1 cellular context compared by ENCODE assay signal in genomic region chr6:141464490-141464889, GRCh38.
TF ChIP-seq lines count a peak whose summit lies in the region.

No MANE protein-coding gene starts in this region.

TF ChIP-seq in WTC11, 78 proteins besides CTCF, POLR2A, EP300 and RAD21 (continued from another document):
- TF ChIP-seq PRDM15 (CRISPR knock-in tag; IDR thresholded peaks at IDR 0.05) = no peak
- no peak for TF ChIP-seq PREB (CRISPR knock-in tag; IDR thresholded peaks at IDR 0.05; ENCODE audit: borderline replicate concordance)
- TF ChIP-seq, protein P1, sequence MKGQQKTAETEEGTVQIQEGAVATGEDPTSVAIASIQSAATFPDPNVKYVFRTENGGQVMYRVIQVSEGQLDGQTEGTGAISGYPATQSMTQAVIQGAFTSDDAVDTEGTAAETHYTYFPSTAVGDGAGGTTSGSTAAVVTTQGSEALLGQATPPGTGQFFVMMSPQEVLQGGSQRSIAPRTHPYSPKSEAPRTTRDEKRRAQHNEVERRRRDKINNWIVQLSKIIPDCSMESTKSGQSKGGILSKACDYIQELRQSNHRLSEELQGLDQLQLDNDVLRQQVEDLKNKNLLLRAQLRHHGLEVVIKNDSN (CRISPR knock-in tag; IDR thresholded peaks at IDR 0.05) = no peak
- TF ChIP-seq ZNF263 (CRISPR knock-in tag; IDR thresholded peaks at IDR 0.05; ENCODE audit: low read depth) = no peak
- TF ChIP-seq NFYB (CRISPR knock-in tag; conservative IDR thresholded peaks at IDR 0.05; ENCODE audit: low read depth) = no peak
